19 cellular contexts compared by ENCODE assay signal in genomic region chr3:189500299-189500698, GRCh38.
"Had no signal": no experiment of that assay in that cellular context is flagged by ENCODE, and none has a peak within 500 bp of the region (broad histone marks: within the 10 kb centered on the region; RNA-seq: fewer than 3 reads in every experiment).

No MANE protein-coding gene starts in this region.

- H3K27ac ChIP-seq: esophagus squamous epithelium, pancreas, suprapubic skin, transverse colon, upper lobe of right lung, uterus had no signal

- H3K4me1 ChIP-seq: pancreas, suprapubic skin, transverse colon, upper lobe of right lung, uterus had no signal

- H3K27me3 ChIP-seq: esophagus squamous epithelium, pancreas, suprapubic skin, transverse colon, upper lobe of right lung, uterus had no signal

- H3K36me3 Mint-ChIP-seq: memory B cell, natural killer cell had no signal

- H3K4me1 Mint-ChIP-seq: memory B cell, natural killer cell had no signal

- ATAC-seq: effector memory CD8-positive, alpha-beta T cell; natural killer cell; pancreas; sciatic nerve; stimulated activated naive CD8-positive, alpha-beta T cell treated with anti-CD3 and anti-CD28 coated beads, Interleukin-15, amount 100 ng/mL, for 72 hours; upper lobe of right lung had no signal

- DNase-seq: cortex of kidney; effector memory CD8-positive, alpha-beta T cell; erythroblast; esophagus squamous epithelium; head of caudate nucleus; kidney; natural killer cell; occipital lobe; pancreas; stimulated activated CD4-positive, alpha-beta T cell treated with anti-CD3 and anti-CD28 coated beads, Interleukin-2, amount 100 ng/mL, for 48 hours; stimulated activated naive CD4-positive, alpha-beta T cell; stimulated activated naive CD8-positive, alpha-beta T cell treated with anti-CD3 and anti-CD28 coated beads, Interleukin-15, amount 100 ng/mL, for 72 hours; transverse colon; upper lobe of right lung; uterus had no signal

- H3K27me3 Mint-ChIP-seq: effector memory CD8-positive, alpha-beta T cell; memory B cell; stimulated activated naive CD8-positive, alpha-beta T cell treated with anti-CD3 and anti-CD28 coated beads, Interleukin-15, amount 100 ng/mL, for 72 hours had no signal

- H3K36me3 ChIP-seq: esophagus squamous epithelium, pancreas, suprapubic skin, transverse colon, upper lobe of right lung, uterus had no signal

- H3K9me3 ChIP-seq: esophagus squamous epithelium, pancreas, suprapubic skin, transverse colon, upper lobe of right lung, uterus had no signal

- H3K4me3 Mint-ChIP-seq: effector memory CD8-positive, alpha-beta T cell; memory B cell; natural killer cell; stimulated activated naive CD8-positive, alpha-beta T cell treated with anti-CD3 and anti-CD28 coated beads, Interleukin-15, amount 100 ng/mL, for 72 hours had no signal

- H3K4me3 ChIP-seq: esophagus squamous epithelium, lung, pancreas, suprapubic skin, transverse colon, upper lobe of right lung, uterus had no signal

- H3K27ac Mint-ChIP-seq: natural killer cell; stimulated activated naive CD8-positive, alpha-beta T cell treated with anti-CD3 and anti-CD28 coated beads, Interleukin-15, amount 100 ng/mL, for 72 hours had no signal
